1 cellular context compared by ENCODE assay signal in the genomic region with DNA sequence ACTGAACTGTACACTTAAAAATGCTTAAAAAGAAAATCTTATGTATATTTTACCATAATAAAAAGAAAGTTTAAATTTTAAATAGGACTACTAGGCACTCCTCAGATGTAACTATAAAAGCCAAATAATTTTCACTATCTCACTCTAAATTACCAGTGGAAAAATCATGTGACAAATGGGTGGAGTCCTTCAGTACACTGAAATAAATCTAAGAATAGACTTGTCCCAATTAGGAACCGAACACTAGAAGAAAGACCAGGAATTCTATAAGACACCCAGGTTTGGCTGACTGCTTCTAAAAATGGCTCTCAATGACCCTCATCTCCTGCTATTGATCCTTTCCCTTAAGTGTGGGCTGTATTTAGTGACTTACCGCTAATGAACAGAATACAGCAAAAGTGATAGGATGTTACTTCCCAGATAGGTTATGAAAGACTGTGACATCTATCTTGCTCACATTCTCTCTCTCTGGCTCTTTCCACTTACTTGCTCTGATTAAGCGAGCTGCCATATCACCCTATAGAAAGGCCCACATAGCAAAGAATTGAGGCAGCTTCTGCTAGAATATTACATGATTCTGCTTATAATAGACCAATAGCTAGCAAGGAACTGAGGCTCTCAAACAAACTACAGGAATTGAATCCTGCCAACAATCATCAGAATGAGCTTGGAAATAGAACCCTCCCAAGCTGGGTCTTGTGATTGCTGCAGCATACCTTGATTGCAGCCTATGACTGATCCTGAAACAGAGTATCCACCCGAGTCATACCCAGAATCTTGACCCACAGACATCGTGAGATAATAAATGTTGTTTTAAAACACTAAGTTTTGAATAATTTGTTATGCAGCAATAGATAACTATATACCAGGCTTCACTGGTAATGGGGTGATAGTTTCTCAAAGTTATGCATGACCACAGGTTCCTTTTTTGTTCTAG.
A peak's percentile ranks its signal among the peaks of the same experiment; 100 is the strongest.
TF ChIP-seq lines count a peak whose summit lies in the region.

No MANE protein-coding gene starts in this region.

TF ChIP-seq in GM12878, 131 proteins besides CTCF, POLR2A, EP300 and RAD21:
- TF ChIP-seq, protein P1, sequence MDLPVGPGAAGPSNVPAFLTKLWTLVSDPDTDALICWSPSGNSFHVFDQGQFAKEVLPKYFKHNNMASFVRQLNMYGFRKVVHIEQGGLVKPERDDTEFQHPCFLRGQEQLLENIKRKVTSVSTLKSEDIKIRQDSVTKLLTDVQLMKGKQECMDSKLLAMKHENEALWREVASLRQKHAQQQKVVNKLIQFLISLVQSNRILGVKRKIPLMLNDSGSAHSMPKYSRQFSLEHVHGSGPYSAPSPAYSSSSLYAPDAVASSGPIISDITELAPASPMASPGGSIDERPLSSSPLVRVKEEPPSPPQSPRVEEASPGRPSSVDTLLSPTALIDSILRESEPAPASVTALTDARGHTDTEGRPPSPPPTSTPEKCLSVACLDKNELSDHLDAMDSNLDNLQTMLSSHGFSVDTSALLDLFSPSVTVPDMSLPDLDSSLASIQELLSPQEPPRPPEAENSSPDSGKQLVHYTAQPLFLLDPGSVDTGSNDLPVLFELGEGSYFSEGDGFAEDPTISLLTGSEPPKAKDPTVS (IDR thresholded peaks at IDR 0.05; ENCODE audit: low read depth, low read length) = no peak
- peak; percentile 42; the same call in 1 of the 2 replicates for TF ChIP-seq JUNB (IDR thresholded peaks at IDR 0.05)
